9 cellular contexts compared by ENCODE assay signal in the genomic region with DNA sequence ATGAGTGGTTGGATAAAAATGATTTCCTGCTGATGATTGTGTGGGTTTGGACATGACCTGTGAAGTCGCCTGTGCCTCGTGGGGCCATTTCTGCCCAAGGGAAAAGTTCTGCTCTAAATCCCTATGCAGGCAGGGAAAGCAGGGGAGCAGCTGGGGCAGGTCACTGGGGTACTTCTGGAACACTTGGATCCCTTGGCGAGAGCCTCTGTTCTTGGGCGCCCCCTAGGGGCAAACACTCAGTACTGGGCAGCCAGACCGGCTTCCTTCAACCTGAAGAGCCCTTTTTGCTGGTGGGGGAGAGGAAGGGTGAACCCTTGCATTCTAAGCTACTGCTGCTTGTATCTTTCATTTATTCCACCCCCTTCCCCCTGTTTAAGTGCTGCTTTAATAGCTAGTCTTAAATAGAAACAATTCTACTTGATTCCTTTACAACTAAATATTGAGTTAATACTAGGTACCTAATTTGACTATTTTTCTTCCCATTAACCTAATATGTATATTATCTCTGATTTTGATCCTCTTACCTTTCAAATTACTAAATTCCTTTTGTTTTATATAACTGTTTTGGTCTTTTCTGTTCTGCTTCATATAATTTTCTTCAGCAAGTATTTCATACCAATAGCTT. TPM values are rescaled to one million over a fixed set of nuclear protein-coding genes. Genes with fewer than 3 reads are reported as not detected.
DNase-seq lines count a peak whose midpoint lies in the region; ATAC-seq and TF ChIP-seq lines count a peak whose summit lies in the region.
"Had no signal": no experiment of that assay in that cellular context is flagged by ENCODE, and none has a peak within 500 bp of the region (broad histone marks: within the 10 kb centered on the region; RNA-seq: fewer than 3 reads in every experiment).

No MANE protein-coding gene starts in this region.

- no peaks in the 10 kb centered on the region for H3K9me3 ChIP-seq in BE2C

- H3K9me3 Mint-ChIP-seq in naive B cell = no peaks in the 10 kb centered on the region
- H3K9me3 Mint-ChIP-seq in stimulated activated naive CD8-positive, alpha-beta T cell treated with anti-CD3 and anti-CD28 coated beads, Interleukin-15, amount 100 ng/mL, for 72 hours = no peaks in the 10 kb centered on the region
- H3K9me3 Mint-ChIP-seq: IgD-negative memory B cell had no signal

- no peaks in the 10 kb centered on the region for H3K36me3 Mint-ChIP-seq in naive B cell
- H3K36me3 Mint-ChIP-seq: IgD-negative memory B cell had no signal

- H3K27me3 Mint-ChIP-seq in naive B cell = peaks cover 0 to 10% (median 0%) of the 10 kb centered on the region in 3 donors
- H3K27me3 Mint-ChIP-seq in stimulated activated naive CD8-positive, alpha-beta T cell treated with anti-CD3 and anti-CD28 coated beads, Interleukin-15, amount 100 ng/mL, for 72 hours = peaks cover 14% of the 10 kb centered on the region

- DNase-seq in BE2C (peak; percentile 80), NCI-H2196 (lab: John Stamatoyannopoulos, UW; ENCODE audit: unreplicated experiment) (peak; percentile 44), erythroblast (lab: John Stamatoyannopoulos, UW) (peak; percentile 57 to 75), naive B cell (peak; percentile 59)
- DNase-seq in activated CD4-positive, alpha-beta T cell treated with anti-CD3 and anti-CD28 coated beads, Interleukin-2, amount 50 U/mL, for 1 hour = peak; percentile 36
- DNase-seq in stimulated activated naive CD8-positive, alpha-beta T cell treated with anti-CD3 and anti-CD28 coated beads, Interleukin-15, amount 100 ng/mL, for 72 hours = peak; percentile 53 to 55

- TF ChIP-seq CTCF in BE2C (IDR thresholded peaks at IDR 0.05; ENCODE audit: low read depth, low read length) = peak; percentile 93

- H3K36me3 ChIP-seq in BE2C = no peaks in the 10 kb centered on the region

- no peak overlapping the region for H3K27ac Mint-ChIP-seq in naive B cell
- no peak overlapping the region for H3K27ac Mint-ChIP-seq in stimulated activated naive CD8-positive, alpha-beta T cell treated with anti-CD3 and anti-CD28 coated beads, Interleukin-15, amount 100 ng/mL, for 72 hours
- H3K27ac Mint-ChIP-seq: IgD-negative memory B cell had no signal

- peaks cover 0 to 2% (median 0%) of the 10 kb centered on the region in 3 donors for H3K4me1 Mint-ChIP-seq in naive B cell
- no peaks in the 10 kb centered on the region for H3K4me1 Mint-ChIP-seq in stimulated activated naive CD8-positive, alpha-beta T cell treated with anti-CD3 and anti-CD28 coated beads, Interleukin-15, amount 100 ng/mL, for 72 hours
- H3K4me1 Mint-ChIP-seq: IgD-negative memory B cell had no signal

- no peak overlapping the region for H3K4me3 ChIP-seq in BE2C (ENCODE audit: low read depth, low read length)

- ATAC-seq in GM18870 (IDR thresholded peaks at IDR 0.05; ENCODE audit: unreplicated experiment) = peak; percentile 68
- ATAC-seq in HG03095 (IDR thresholded peaks at IDR 0.05; ENCODE audit: unreplicated experiment) = peak; percentile 72
- ATAC-seq in naive B cell (ENCODE audit: low read depth in 2 of 2) = peak; percentile 68 to 84
- ATAC-seq in stimulated activated naive CD8-positive, alpha-beta T cell treated with anti-CD3 and anti-CD28 coated beads, Interleukin-15, amount 100 ng/mL, for 72 hours = peak; percentile 65

- peak overlapping the region in 1 of 8 donors; percentile 30 for H3K4me3 Mint-ChIP-seq in naive B cell
- no peak overlapping the region for H3K4me3 Mint-ChIP-seq in stimulated activated naive CD8-positive, alpha-beta T cell treated with anti-CD3 and anti-CD28 coated beads, Interleukin-15, amount 100 ng/mL, for 72 hours
- H3K4me3 Mint-ChIP-seq: IgD-negative memory B cell had no signal

- no peaks in the 10 kb centered on the region for H3K4me1 ChIP-seq in BE2C

- no peak for TF ChIP-seq POLR2A in erythroblast (IDR thresholded peaks at IDR 0.05; ENCODE audit: low read length)

- no peaks in the 10 kb centered on the region for H3K27me3 ChIP-seq in BE2C

RNA-seq across cellular contexts. Expression of a gene that starts 5.1 kb away (rescaled TPM):
- not detected for polyA plus RNA-seq in BE2C (2012; ENCODE audit: insufficient read depth, insufficient read length, low read depth)
- polyA plus RNA-seq in naive B cell (ENCODE audit: low read depth in 6 of 6) = 10 to 100 TPM in 5 of 6 donors, 1 to 10 TPM in 1; 2.7 to 50.3 (median 21.3) TPM

RNA-seq across cellular contexts. Expression of a gene that starts 11.1 kb away (rescaled TPM):
- not detected for polyA plus RNA-seq in BE2C (2012; ENCODE audit: insufficient read depth, insufficient read length, low read depth)
- polyA plus RNA-seq in naive B cell (ENCODE audit: low read depth in 6 of 6) = under 1 TPM; 0.14 to 0.67 (median 0.17) TPM
- polyA plus RNA-seq: IgD-negative memory B cell had no signal
